In the genomic region with DNA sequence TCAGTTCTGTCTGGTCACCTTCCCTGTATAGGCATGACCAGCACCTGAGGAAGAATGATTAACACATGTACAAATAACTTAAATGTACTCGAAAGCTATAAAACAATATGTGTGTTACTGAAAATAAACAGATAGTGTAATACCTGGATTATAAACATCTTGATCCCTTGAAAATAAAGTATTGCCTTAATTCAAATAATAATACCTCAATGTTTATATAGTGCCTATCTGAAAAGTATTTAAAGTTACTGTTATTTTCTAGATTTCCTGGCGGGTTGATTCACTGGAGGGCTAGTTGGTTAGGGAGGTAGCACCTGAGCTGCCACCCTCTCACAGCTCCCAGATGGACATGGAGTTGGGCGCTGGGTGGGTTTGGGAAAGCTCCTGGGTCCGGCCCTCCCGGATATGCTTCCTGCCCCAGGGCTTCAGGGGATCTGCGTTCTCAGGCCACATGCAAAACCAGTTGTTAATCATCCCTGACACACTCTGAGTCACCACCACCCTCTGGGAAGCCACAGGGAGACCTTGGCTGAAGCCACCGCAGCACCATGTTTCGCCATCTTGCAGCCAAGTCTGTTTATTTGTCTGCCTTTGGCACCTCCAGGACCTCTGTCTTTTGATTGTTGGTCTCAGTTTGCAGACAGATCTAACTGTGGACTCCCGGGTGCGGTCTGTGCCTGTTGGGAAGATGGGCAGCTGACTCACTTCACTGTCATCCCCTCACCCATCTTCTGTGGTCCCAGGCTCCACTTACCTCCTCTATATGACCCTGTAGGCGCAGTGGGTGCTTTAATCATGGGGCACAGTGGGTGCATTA, we compare ENCODE assay signal across 1 cellular context.
TF ChIP-seq lines count a peak whose summit lies in the region.

No MANE protein-coding gene starts in this region.

TF ChIP-seq in K562, 482 proteins besides CTCF, POLR2A, EP300 and RAD21 (continued from another document and continues in another):
- TF ChIP-seq, protein P1, sequence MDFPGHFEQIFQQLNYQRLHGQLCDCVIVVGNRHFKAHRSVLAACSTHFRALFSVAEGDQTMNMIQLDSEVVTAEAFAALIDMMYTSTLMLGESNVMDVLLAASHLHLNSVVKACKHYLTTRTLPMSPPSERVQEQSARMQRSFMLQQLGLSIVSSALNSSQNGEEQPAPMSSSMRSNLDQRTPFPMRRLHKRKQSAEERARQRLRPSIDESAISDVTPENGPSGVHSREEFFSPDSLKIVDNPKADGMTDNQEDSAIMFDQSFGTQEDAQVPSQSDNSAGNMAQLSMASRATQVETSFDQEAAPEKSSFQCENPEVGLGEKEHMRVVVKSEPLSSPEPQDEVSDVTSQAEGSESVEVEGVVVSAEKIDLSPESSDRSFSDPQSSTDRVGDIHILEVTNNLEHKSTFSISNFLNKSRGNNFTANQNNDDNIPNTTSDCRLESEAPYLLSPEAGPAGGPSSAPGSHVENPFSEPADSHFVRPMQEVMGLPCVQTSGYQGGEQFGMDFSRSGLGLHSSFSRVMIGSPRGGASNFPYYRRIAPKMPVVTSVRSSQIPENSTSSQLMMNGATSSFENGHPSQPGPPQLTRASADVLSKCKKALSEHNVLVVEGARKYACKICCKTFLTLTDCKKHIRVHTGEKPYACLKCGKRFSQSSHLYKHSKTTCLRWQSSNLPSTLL (IDR thresholded peaks at IDR 0.05) = no peak
- TF ChIP-seq GABPB1 (CRISPR knock-in tag; IDR thresholded peaks at IDR 0.05) (peak; percentile 41; the same call in 1 of the 2 replicates), ASH1L (IDR thresholded peaks at IDR 0.05; ENCODE audit: borderline replicate concordance, low read depth, partially characterized antibody) (no peak), ZNF217 (CRISPR knock-in tag; IDR thresholded peaks at IDR 0.05) (no peak), JUNB (CRISPR knock-in tag; conservative IDR thresholded peaks at IDR 0.05) (peak; percentile 84), L3MBTL2 (IDR thresholded peaks at IDR 0.05) (peak; percentile 85), SIX5 (IDR thresholded peaks at IDR 0.05; ENCODE audit: borderline replicate concordance in 1 of 2, insufficient read depth in 1 of 2, low read depth in 1 of 2, low read length in 2 of 2) (no peak), ZNF239 (CRISPR knock-in tag; IDR thresholded peaks at IDR 0.05) (peak; percentile 62; the same call in 1 of the 2 replicates), GABPA (tag; conservative IDR thresholded peaks at IDR 0.05; ENCODE audit: low read depth) (peak; percentile 58), PCBP1 (IDR thresholded peaks at IDR 0.05; ENCODE audit: low read depth, low read length, poor library complexity, severe bottlenecking) (no peak), SREBF1 (IDR thresholded peaks at IDR 0.05; ENCODE audit: borderline replicate concordance, low read depth, low read length) (no peak), RFX1 (IDR thresholded peaks at IDR 0.05) (no peak), ARID1B (IDR thresholded peaks at IDR 0.05) (peak; percentile 90), EP400 (IDR thresholded peaks at IDR 0.05) (peak; percentile 80), CCAR2 (IDR thresholded peaks at IDR 0.05; ENCODE audit: low read depth, low read length) (no peak), HNRNPUL1 (IDR thresholded peaks at IDR 0.05; ENCODE audit: low read length) (no peak), NELFE (IDR thresholded peaks at IDR 0.05; ENCODE audit: insufficient read depth, insufficient read length) (no peak), KDM5B (IDR thresholded peaks at IDR 0.05; ENCODE audit: insufficient replicate concordance, low read depth, low read length) (no peak), ZNF184 (CRISPR knock-in tag; IDR thresholded peaks at IDR 0.05) (no peak), GABPB2 (CRISPR knock-in tag; conservative IDR thresholded peaks at IDR 0.05) (no peak), NCOA6 (IDR thresholded peaks at IDR 0.05) (no peak), XRCC5 (IDR thresholded peaks at IDR 0.05; ENCODE audit: low read depth, low read length) (0 out of 2 replicates have a peak, but pooled peaks have one; percentile 52), STAG1 (CRISPR knock-in tag; IDR thresholded peaks at IDR 0.05; ENCODE audit: borderline replicate concordance) (no peak), ZSCAN29 (IDR thresholded peaks at IDR 0.05) (no peak), SMARCB1 (IDR thresholded peaks at IDR 0.05; ENCODE audit: insufficient read length, low read depth) (no peak), NFRKB (IDR thresholded peaks at IDR 0.05; ENCODE audit: low read depth) (peak; percentile 76), ZNF274 (IDR thresholded peaks at IDR 0.05; ENCODE audit: borderline replicate concordance, low read depth, low read length) (no peak), NRF1 (conservative IDR thresholded peaks at IDR 0.05 in 1 of 2, IDR thresholded peaks at IDR 0.05 in 1 of 2) (0 out of 4 replicates have a peak, but pooled peaks have one; percentile 7 to 9), ZFP36 (IDR thresholded peaks at IDR 0.05; ENCODE audit: low read depth, low read length, partially characterized antibody) (no peak), ETV6 (IDR thresholded peaks at IDR 0.05; ENCODE audit: borderline replicate concordance in 1 of 2, low read depth in 2 of 2, low read length in 1 of 2) (no peak), ETV6 (CRISPR knock-in tag; IDR thresholded peaks at IDR 0.05; ENCODE audit: borderline replicate concordance) (no peak), TOE1 (IDR thresholded peaks at IDR 0.05; ENCODE audit: borderline replicate concordance) (0 out of 2 replicates have a peak, but pooled peaks have one; percentile 56), TOE1 (CRISPR knock-in tag; IDR thresholded peaks at IDR 0.05; ENCODE audit: borderline replicate concordance, low read depth) (no peak), SRSF7 (optimal IDR thresholded peaks at IDR 0.05; ENCODE audit: low read depth, low read length) (no peak), PHTF2 (CRISPR knock-in tag; IDR thresholded peaks at IDR 0.05) (no peak), POU5F1 (IDR thresholded peaks at IDR 0.05; ENCODE audit: borderline replicate concordance, low read depth, low read length, partially characterized antibody) (no peak)
- TF ChIP-seq, protein P2, sequence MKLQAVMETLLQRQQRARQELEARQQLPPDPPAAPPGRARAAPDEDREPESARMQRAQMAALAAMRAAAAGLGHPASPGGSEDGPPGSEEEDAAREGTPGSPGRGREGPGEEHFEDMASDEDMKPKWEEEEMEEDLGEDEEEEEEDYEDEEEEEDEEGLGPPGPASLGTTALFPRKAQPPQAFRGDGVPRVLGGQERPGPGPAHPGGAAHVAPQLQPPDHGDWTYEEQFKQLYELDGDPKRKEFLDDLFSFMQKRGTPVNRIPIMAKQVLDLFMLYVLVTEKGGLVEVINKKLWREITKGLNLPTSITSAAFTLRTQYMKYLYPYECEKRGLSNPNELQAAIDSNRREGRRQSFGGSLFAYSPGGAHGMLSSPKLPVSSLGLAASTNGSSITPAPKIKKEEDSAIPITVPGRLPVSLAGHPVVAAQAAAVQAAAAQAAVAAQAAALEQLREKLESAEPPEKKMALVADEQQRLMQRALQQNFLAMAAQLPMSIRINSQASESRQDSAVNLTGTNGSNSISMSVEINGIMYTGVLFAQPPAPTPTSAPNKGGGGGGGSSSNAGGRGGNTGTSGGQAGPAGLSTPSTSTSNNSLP (IDR thresholded peaks at IDR 0.05; ENCODE audit: borderline replicate concordance, low read depth, low read length) = 0 out of 2 replicates have a peak, but pooled peaks have one; percentile 32
- TF ChIP-seq, protein P3, sequence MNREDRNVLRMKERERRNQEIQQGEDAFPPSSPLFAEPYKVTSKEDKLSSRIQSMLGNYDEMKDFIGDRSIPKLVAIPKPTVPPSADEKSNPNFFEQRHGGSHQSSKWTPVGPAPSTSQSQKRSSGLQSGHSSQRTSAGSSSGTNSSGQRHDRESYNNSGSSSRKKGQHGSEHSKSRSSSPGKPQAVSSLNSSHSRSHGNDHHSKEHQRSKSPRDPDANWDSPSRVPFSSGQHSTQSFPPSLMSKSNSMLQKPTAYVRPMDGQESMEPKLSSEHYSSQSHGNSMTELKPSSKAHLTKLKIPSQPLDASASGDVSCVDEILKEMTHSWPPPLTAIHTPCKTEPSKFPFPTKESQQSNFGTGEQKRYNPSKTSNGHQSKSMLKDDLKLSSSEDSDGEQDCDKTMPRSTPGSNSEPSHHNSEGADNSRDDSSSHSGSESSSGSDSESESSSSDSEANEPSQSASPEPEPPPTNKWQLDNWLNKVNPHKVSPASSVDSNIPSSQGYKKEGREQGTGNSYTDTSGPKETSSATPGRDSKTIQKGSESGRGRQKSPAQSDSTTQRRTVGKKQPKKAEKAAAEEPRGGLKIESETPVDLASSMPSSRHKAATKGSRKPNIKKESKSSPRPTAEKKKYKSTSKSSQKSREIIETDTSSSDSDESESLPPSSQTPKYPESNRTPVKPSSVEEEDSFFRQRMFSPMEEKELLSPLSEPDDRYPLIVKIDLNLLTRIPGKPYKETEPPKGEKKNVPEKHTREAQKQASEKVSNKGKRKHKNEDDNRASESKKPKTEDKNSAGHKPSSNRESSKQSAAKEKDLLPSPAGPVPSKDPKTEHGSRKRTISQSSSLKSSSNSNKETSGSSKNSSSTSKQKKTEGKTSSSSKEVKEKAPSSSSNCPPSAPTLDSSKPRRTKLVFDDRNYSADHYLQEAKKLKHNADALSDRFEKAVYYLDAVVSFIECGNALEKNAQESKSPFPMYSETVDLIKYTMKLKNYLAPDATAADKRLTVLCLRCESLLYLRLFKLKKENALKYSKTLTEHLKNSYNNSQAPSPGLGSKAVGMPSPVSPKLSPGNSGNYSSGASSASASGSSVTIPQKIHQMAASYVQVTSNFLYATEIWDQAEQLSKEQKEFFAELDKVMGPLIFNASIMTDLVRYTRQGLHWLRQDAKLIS (CRISPR knock-in tag; IDR thresholded peaks at IDR 0.05) = no peak; the same call in 1 of the 2 replicates
- TF ChIP-seq, protein P4, sequence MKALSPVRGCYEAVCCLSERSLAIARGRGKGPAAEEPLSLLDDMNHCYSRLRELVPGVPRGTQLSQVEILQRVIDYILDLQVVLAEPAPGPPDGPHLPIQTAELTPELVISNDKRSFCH (CRISPR knock-in tag; IDR thresholded peaks at IDR 0.05) = no peak
- TF ChIP-seq, protein P4 (tag; IDR thresholded peaks at IDR 0.05) = peak; percentile 48; the same call in 1 of the 2 replicates
- TF ChIP-seq, protein P5, sequence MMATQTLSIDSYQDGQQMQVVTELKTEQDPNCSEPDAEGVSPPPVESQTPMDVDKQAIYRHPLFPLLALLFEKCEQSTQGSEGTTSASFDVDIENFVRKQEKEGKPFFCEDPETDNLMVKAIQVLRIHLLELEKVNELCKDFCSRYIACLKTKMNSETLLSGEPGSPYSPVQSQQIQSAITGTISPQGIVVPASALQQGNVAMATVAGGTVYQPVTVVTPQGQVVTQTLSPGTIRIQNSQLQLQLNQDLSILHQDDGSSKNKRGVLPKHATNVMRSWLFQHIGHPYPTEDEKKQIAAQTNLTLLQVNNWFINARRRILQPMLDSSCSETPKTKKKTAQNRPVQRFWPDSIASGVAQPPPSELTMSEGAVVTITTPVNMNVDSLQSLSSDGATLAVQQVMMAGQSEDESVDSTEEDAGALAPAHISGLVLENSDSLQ (IDR thresholded peaks at IDR 0.05) = peak; percentile 96
- TF ChIP-seq, protein P6, sequence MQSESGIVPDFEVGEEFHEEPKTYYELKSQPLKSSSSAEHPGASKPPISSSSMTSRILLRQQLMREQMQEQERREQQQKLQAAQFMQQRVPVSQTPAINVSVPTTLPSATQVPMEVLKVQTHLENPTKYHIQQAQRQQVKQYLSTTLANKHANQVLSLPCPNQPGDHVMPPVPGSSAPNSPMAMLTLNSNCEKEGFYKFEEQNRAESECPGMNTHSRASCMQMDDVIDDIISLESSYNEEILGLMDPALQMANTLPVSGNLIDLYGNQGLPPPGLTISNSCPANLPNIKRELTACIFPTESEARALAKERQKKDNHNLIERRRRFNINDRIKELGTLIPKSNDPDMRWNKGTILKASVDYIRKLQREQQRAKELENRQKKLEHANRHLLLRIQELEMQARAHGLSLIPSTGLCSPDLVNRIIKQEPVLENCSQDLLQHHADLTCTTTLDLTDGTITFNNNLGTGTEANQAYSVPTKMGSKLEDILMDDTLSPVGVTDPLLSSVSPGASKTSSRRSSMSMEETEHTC (IDR thresholded peaks at IDR 0.05) = peak; percentile 83
- TF ChIP-seq, protein P7, sequence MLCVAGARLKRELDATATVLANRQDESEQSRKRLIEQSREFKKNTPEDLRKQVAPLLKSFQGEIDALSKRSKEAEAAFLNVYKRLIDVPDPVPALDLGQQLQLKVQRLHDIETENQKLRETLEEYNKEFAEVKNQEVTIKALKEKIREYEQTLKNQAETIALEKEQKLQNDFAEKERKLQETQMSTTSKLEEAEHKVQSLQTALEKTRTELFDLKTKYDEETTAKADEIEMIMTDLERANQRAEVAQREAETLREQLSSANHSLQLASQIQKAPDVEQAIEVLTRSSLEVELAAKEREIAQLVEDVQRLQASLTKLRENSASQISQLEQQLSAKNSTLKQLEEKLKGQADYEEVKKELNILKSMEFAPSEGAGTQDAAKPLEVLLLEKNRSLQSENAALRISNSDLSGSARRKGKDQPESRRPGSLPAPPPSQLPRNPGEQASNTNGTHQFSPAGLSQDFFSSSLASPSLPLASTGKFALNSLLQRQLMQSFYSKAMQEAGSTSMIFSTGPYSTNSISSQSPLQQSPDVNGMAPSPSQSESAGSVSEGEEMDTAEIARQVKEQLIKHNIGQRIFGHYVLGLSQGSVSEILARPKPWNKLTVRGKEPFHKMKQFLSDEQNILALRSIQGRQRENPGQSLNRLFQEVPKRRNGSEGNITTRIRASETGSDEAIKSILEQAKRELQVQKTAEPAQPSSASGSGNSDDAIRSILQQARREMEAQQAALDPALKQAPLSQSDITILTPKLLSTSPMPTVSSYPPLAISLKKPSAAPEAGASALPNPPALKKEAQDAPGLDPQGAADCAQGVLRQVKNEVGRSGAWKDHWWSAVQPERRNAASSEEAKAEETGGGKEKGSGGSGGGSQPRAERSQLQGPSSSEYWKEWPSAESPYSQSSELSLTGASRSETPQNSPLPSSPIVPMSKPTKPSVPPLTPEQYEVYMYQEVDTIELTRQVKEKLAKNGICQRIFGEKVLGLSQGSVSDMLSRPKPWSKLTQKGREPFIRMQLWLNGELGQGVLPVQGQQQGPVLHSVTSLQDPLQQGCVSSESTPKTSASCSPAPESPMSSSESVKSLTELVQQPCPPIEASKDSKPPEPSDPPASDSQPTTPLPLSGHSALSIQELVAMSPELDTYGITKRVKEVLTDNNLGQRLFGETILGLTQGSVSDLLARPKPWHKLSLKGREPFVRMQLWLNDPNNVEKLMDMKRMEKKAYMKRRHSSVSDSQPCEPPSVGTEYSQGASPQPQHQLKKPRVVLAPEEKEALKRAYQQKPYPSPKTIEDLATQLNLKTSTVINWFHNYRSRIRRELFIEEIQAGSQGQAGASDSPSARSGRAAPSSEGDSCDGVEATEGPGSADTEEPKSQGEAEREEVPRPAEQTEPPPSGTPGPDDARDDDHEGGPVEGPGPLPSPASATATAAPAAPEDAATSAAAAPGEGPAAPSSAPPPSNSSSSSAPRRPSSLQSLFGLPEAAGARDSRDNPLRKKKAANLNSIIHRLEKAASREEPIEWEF (CRISPR knock-in tag; IDR thresholded peaks at IDR 0.05) = 0 out of 2 replicates have a peak, but pooled peaks have one; percentile 28
